ENCODE assay signal across 17 cellular contexts in the genomic region with DNA sequence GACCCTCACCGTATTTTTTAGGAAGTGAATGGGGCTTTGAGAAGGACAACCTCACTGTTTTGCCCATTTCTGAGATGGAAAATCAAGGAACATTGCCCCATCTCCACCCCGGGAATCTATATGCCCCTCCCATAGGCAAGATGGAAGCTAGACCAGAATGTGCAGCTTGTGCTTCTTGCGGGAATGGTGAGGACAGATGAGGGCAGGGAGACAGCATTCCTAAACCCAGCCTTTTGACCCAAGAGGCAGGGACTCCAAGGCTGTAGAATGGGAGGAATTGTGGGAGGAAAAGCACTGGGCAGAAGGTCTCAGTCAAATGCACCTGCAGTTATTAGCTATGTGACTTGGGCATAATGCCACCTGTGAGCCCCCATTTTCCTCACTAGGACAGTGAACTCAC.
DNase-seq lines count a peak whose midpoint lies in the region; ATAC-seq and TF ChIP-seq lines count a peak whose summit lies in the region.
"Had no signal": no experiment of that assay in that cellular context is flagged by ENCODE, and none has a peak within 500 bp of the region (broad histone marks: within the 10 kb centered on the region; RNA-seq: fewer than 3 reads in every experiment).

No MANE protein-coding gene starts in this region.

- peaks cover 4% of the 10 kb centered on the region for H3K36me3 Mint-ChIP-seq in CD4-positive, CD25-positive, alpha-beta regulatory T cell
- peaks cover 14% of the 10 kb centered on the region for H3K36me3 Mint-ChIP-seq in effector memory CD8-positive, alpha-beta T cell (ENCODE audit: insufficient read depth)

- no peaks in the 10 kb centered on the region for H3K9me3 Mint-ChIP-seq in CD4-positive, CD25-positive, alpha-beta regulatory T cell
- no peaks in the 10 kb centered on the region for H3K9me3 Mint-ChIP-seq in effector memory CD8-positive, alpha-beta T cell
- H3K9me3 Mint-ChIP-seq: dendritic cell treated with granulocyte-macrophage colony-stimulating factor and Interleukin-4, amounts not matched to agents 40 ng/mL and 50 ng/mL, for 4 days had no signal

- H2AK9ac ChIP-seq in IMR-90 (replicated peaks; ENCODE audit: low read depth, low read length, poor library complexity): no peak overlapping the region

- H3K27ac Mint-ChIP-seq in CD4-positive, CD25-positive, alpha-beta regulatory T cell: peak overlapping the region; percentile 83 to 99 (median 98)
- H3K27ac Mint-ChIP-seq in effector memory CD8-positive, alpha-beta T cell: peak overlapping the region; percentile 99 to 100
- H3K27ac Mint-ChIP-seq: dendritic cell treated with granulocyte-macrophage colony-stimulating factor and Interleukin-4, amounts not matched to agents 40 ng/mL and 50 ng/mL, for 4 days had no signal

- H2AK5ac ChIP-seq in IMR-90 (ENCODE audit: low read depth, low read length): peak overlapping the region; percentile 95

- H3K4me3 Mint-ChIP-seq in CD4-positive, CD25-positive, alpha-beta regulatory T cell: peak overlapping the region in 2 of 4 donors; percentile 3 to 85
- H3K4me3 Mint-ChIP-seq in effector memory CD8-positive, alpha-beta T cell: no peak overlapping the region
- H3K4me3 Mint-ChIP-seq: activated naive CD8-positive, alpha-beta T cell; dendritic cell treated with granulocyte-macrophage colony-stimulating factor and Interleukin-4, amounts not matched to agents 40 ng/mL and 50 ng/mL, for 4 days had no signal

- DNase-seq in CD4-positive, CD25-positive, alpha-beta regulatory T cell: no peak
- DNase-seq in IMR-90: no peak
- DNase-seq in effector memory CD8-positive, alpha-beta T cell: no peak
- no peak for DNase-seq in gastrocnemius medialis
- DNase-seq in COLO668 (lab: John Stamatoyannopoulos, UW; ENCODE audit: unreplicated experiment): no peak
- DNase-seq: activated CD4-positive, alpha-beta T cell treated with anti-CD3 and anti-CD28 coated beads for 4 hours; BE2C; DMS53; left ventricle myocardium inferior; NCI-H1417 treated with DMSO at 0.1 percent for 48 hours; NCI-H526 treated with DMSO at 0.1 percent for 48 hours; pancreas had no signal

- H3K4me1 Mint-ChIP-seq in CD4-positive, CD25-positive, alpha-beta regulatory T cell: peaks cover 36 to 96% (median 71%) of the 10 kb centered on the region in 4 donors
- peaks cover 76 to 85% of the 10 kb centered on the region in 2 donors for H3K4me1 Mint-ChIP-seq in effector memory CD8-positive, alpha-beta T cell (ENCODE audit: low read depth in 2 of 2)

- H3K36me3 ChIP-seq in CD4-positive, CD25-positive, alpha-beta regulatory T cell (ENCODE audit: control insufficient read depth, insufficient read depth, low read length): peaks cover 2% of the 10 kb centered on the region
- peaks cover 45% of the 10 kb centered on the region for H3K36me3 ChIP-seq in IMR-90 (ENCODE audit: control insufficient read depth, insufficient read depth, low read length)
- no peaks in the 10 kb centered on the region for H3K36me3 ChIP-seq in gastrocnemius medialis
- H3K36me3 ChIP-seq: BE2C, left ventricle myocardium inferior, pancreas had no signal

- H3K27me3 ChIP-seq in CD4-positive, CD25-positive, alpha-beta regulatory T cell (ENCODE audit: control insufficient read depth, insufficient read depth, low read length): no peaks in the 10 kb centered on the region
- H3K27me3 ChIP-seq in IMR-90 (ENCODE audit: control insufficient read depth, insufficient read depth, low read length) (no peaks in the 10 kb centered on the region), gastrocnemius medialis (no peaks in the 10 kb centered on the region)
- H3K27me3 ChIP-seq: BE2C, pancreas had no signal

- H3K56ac ChIP-seq in IMR-90 (ENCODE audit: extremely low read depth, insufficient read depth, low read length): no peak overlapping the region

- TF ChIP-seq RAD21 in IMR-90 (IDR thresholded peaks at IDR 0.05; ENCODE audit: low read length): no peak

- peak overlapping the region; percentile 27; the same call in 1 of the 2 replicates for H2BK20ac ChIP-seq in IMR-90 (ENCODE audit: low read depth, low read length)

- no peak overlapping the region for H3K4me2 ChIP-seq in IMR-90 (ENCODE audit: low read depth, low read length)

- peak overlapping the region; percentile 71; the same call in 2 of the 3 replicates for H2BK15ac ChIP-seq in IMR-90 (ENCODE audit: low read depth, low read length)

- WGBS in IMR-90 (ENCODE audit: extremely low coverage in 2 of 2, insufficient read length in 1 of 2), 2 experiments: no CpG with 5 or more reads among the region's 3 CpGs

- H2BK5ac ChIP-seq in IMR-90 (ENCODE audit: low read depth, low read length, poor library complexity, severe bottlenecking): peak overlapping the region; percentile 84

- no TSS peak for BruUV-seq in IMR-90 (replicated peaks; lab: Mats Ljungman, UMichigan)

- no peak overlapping the region for H3K4me3 ChIP-seq in CD4-positive, CD25-positive, alpha-beta regulatory T cell (ENCODE audit: low read depth, low read length)
- H3K4me3 ChIP-seq in IMR-90 (ENCODE audit: insufficient read depth, low read depth, low read length): no peak overlapping the region
- H3K4me3 ChIP-seq in gastrocnemius medialis: no peak overlapping the region
- H3K4me3 ChIP-seq: left ventricle myocardium inferior, pancreas, SK-N-MC had no signal

- no peak for ATAC-seq in CD4-positive, CD25-positive, alpha-beta regulatory T cell (ENCODE audit: low read depth in 2 of 2)
- ATAC-seq in IMR-90 (ENCODE audit: low read depth): no peak
- no peak for ATAC-seq in effector memory CD8-positive, alpha-beta T cell (replicated peaks)
- no peak for ATAC-seq in gastrocnemius medialis
- no peak for ATAC-seq in HG02610 (IDR thresholded peaks at IDR 0.05; ENCODE audit: unreplicated experiment)
- ATAC-seq in HG03354 (IDR thresholded peaks at IDR 0.05; ENCODE audit: poor library complexity, severe bottlenecking, unreplicated experiment): no peak

- H3K27me3 Mint-ChIP-seq in CD4-positive, CD25-positive, alpha-beta regulatory T cell: no peaks in the 10 kb centered on the region
- no peaks in the 10 kb centered on the region for H3K27me3 Mint-ChIP-seq in effector memory CD8-positive, alpha-beta T cell
- H3K27me3 Mint-ChIP-seq: activated naive CD8-positive, alpha-beta T cell had no signal

- intact Hi-C loops in IMR-90 (cut with micrococcal nuclease): no loop called here
- intact Hi-C loops in gastrocnemius medialis (cut with DNase I; ENCODE audit: low total_unique reads): no loop called here

- peak overlapping the region; percentile 80 for H3K18ac ChIP-seq in IMR-90 (ENCODE audit: low read depth, low read length)

- H3K9me1 ChIP-seq in IMR-90 (ENCODE audit: insufficient read depth, low read length): peaks cover 62% of the 10 kb centered on the region

- H4K20me1 ChIP-seq in IMR-90 (ENCODE audit: insufficient read depth, low read length): peaks cover 46% of the 10 kb centered on the region

- H4K8ac ChIP-seq in IMR-90 (ENCODE audit: low read depth in 2 of 2, low read length in 2 of 2): peak overlapping the region; percentile 62 to 83; a peak in 3 of 4 replicates

- H2BK120ac ChIP-seq in IMR-90 (ENCODE audit: low read depth, low read length): peak overlapping the region; percentile 83

- CTCF ChIA-PET in IMR-90 (lab: Yijun Ruan, JAX): interaction anchor here (1.5 kb wide), 1 partner anchor 17 kb away, joined by 4 read pairs; no protein-coding TSS in a partner anchor

- H3K23ac ChIP-seq in IMR-90 (ENCODE audit: low read depth, low read length): peak overlapping the region; percentile 86

- H3K14ac ChIP-seq in IMR-90 (replicated peaks; ENCODE audit: low read depth, low read length): peak overlapping the region; percentile 87

- TF ChIP-seq CTCF in IMR-90 (conservative IDR thresholded peaks at IDR 0.05; ENCODE audit: low read depth, low read length) (no peak), gastrocnemius medialis (IDR thresholded peaks at IDR 0.05 in 4 of 5, conservative IDR thresholded peaks at IDR 0.05 in 1 of 5) (no peak)

- no peak overlapping the region for H2AFZ ChIP-seq in IMR-90 (replicated peaks; ENCODE audit: low read length, poor library complexity)

- peak overlapping the region; percentile 90 for H3K27ac ChIP-seq in CD4-positive, CD25-positive, alpha-beta regulatory T cell (ENCODE audit: insufficient read depth, low read length, poor library complexity, severe bottlenecking)
- peak overlapping the region; percentile 84; the same call in 1 of the 2 replicates for H3K27ac ChIP-seq in IMR-90 (ENCODE audit: insufficient read depth, low read length)
- H3K27ac ChIP-seq in gastrocnemius medialis: peak overlapping the region; percentile 72 to 92 (median 78)
- H3K27ac ChIP-seq: left ventricle myocardium inferior, SK-N-MC had no signal

- H3K79me1 ChIP-seq in IMR-90 (ENCODE audit: low read depth in 1 of 2, low read length in 2 of 2): peaks cover 13 to 89% of the 10 kb centered on the region in 2 experiments

- TF ChIP-seq POLR2A in IMR-90 (IDR thresholded peaks at IDR 0.05; ENCODE audit: low read depth, low read length) (no peak), gastrocnemius medialis (IDR thresholded peaks at IDR 0.05) (no peak)

- no peaks in the 10 kb centered on the region for H3K9me3 ChIP-seq in CD4-positive, CD25-positive, alpha-beta regulatory T cell (ENCODE audit: control insufficient read depth in 2 of 2, low read length in 2 of 2)
- H3K9me3 ChIP-seq in IMR-90 (ENCODE audit: control insufficient read depth, insufficient read depth, low read length): no peaks in the 10 kb centered on the region
- H3K9me3 ChIP-seq in gastrocnemius medialis: no peaks in the 10 kb centered on the region
- H3K9me3 ChIP-seq: BE2C, left ventricle myocardium inferior, pancreas had no signal

- 0 out of 2 replicates have a peak overlapping the region, but pooled peaks have one; percentile 26 for H4K5ac ChIP-seq in IMR-90 (ENCODE audit: low read depth, low read length)

- POLR2A ChIA-PET in IMR-90 (lab: Charles Lee; ENCODE audit: unreplicated experiment): no interaction called here

- H4K91ac ChIP-seq in IMR-90 (ENCODE audit: insufficient read depth, low read depth, low read length): peak overlapping the region; percentile 88; the same call in 1 of the 2 replicates

- peak overlapping the region; percentile 85 for H3K4ac ChIP-seq in IMR-90 (ENCODE audit: low read depth, low read length)

- dilution Hi-C loops in IMR-90 (cut with HindIII; ENCODE audit: low sequenced_read_pairs, unreplicated experiment): no loop called here

- H3K9ac ChIP-seq in IMR-90 (ENCODE audit: low read depth, low read length): peak overlapping the region; percentile 1; the same call in 1 of the 2 replicates

- in situ Hi-C loops in IMR-90 (cut with MboI; ENCODE audit: low sequenced_read_pairs): no loop called here
- in situ Hi-C loops in gastrocnemius medialis (cut with MboI; ENCODE audit: low sequenced_read_pairs in 4 of 4): loop anchor here in 1 of 4 donors (25.0 kb wide), 1 partner anchor 105 kb away; no protein-coding TSS in a partner anchor

- peaks cover 68% of the 10 kb centered on the region for H3K4me1 ChIP-seq in CD4-positive, CD25-positive, alpha-beta regulatory T cell (ENCODE audit: control insufficient read depth, insufficient read depth, low read length, poor library complexity, severe bottlenecking)
- H3K4me1 ChIP-seq in IMR-90 (ENCODE audit: control insufficient read depth, insufficient read depth, low read length): peaks cover 70% of the 10 kb centered on the region
- peaks cover 96 to 99% of the 10 kb centered on the region in 2 donors for H3K4me1 ChIP-seq in gastrocnemius medialis
- H3K4me1 ChIP-seq: BE2C had no signal

TF ChIP-seq in IMR-90, 13 proteins besides CTCF, POLR2A, EP300 and RAD21 (continues in another document):
- TF ChIP-seq RCOR1 (IDR thresholded peaks at IDR 0.05; ENCODE audit: insufficient replicate concordance, low read length) (no peak), RFX5 (IDR thresholded peaks at IDR 0.05; ENCODE audit: low read depth, low read length) (no peak)
